In genomic region chr16:53518550-53519416, GRCh38 we compare ENCODE assay signal across 2 cellular contexts.
A peak's percentile ranks its signal among the peaks of the same experiment; 100 is the strongest.
TF ChIP-seq lines count a peak whose summit lies in the region.

No MANE protein-coding gene starts in this region.

TF ChIP-seq in liver, 16 proteins besides CTCF, POLR2A, EP300 and RAD21 (continued from another document):
- TF ChIP-seq, protein P1, sequence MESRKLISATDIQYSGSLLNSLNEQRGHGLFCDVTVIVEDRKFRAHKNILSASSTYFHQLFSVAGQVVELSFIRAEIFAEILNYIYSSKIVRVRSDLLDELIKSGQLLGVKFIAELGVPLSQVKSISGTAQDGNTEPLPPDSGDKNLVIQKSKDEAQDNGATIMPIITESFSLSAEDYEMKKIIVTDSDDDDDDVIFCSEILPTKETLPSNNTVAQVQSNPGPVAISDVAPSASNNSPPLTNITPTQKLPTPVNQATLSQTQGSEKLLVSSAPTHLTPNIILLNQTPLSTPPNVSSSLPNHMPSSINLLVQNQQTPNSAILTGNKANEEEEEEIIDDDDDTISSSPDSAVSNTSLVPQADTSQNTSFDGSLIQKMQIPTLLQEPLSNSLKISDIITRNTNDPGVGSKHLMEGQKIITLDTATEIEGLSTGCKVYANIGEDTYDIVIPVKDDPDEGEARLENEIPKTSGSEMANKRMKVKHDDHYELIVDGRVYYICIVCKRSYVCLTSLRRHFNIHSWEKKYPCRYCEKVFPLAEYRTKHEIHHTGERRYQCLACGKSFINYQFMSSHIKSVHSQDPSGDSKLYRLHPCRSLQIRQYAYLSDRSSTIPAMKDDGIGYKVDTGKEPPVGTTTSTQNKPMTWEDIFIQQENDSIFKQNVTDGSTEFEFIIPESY (IDR thresholded peaks at IDR 0.05) = no peak
- TF ChIP-seq YY1 (IDR thresholded peaks at IDR 0.05) (no peak), EGR1 (IDR thresholded peaks at IDR 0.05; ENCODE audit: low read depth in 2 of 2) (no peak), RXRA (IDR thresholded peaks at IDR 0.05) (no peak), HNF4A (conservative IDR thresholded peaks at IDR 0.05) (no peak), FOXA2 (IDR thresholded peaks at IDR 0.05) (no peak), TAF1 (conservative IDR thresholded peaks at IDR 0.05) (no peak), REST (IDR thresholded peaks at IDR 0.05) (no peak), JUND (IDR thresholded peaks at IDR 0.05) (no peak), NR2F2 (IDR thresholded peaks at IDR 0.05) (peak; percentile 76), MAX (IDR thresholded peaks at IDR 0.05) (no peak)
TF ChIP-seq in liver: peak in this region for 2.

TF ChIP-seq in HepG2, 621 proteins besides CTCF, POLR2A, EP300 and RAD21 (continued from another document):
- TF ChIP-seq, protein P2, sequence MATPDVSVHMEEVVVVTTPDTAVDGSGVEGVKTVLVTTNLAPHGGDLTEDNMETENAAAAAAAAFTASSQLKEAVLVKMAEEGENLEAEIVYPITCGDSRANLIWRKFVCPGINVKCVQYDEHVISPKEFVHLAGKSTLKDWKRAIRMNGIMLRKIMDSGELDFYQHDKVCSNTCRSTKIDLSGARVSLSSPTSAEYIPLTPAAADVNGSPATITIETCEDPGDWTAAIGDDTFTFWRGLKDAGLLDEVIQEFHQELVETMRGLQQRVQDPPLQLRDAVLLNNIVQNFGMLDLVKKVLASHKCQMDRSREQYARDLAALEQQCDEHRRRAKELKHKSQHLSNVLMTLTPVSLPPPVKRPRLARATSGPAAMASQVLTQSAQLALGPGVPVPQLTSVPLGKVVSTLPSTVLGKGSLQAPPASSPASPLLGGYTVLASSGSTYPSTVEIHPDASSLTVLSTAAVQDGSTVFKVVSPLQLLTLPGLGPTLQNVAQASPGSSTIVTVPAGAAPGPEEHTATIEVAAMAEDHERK (CRISPR knock-in tag; IDR thresholded peaks at IDR 0.05; ENCODE audit: low read depth) = no peak
- TF ChIP-seq HCFC1 (IDR thresholded peaks at IDR 0.05; ENCODE audit: low read depth, low read length) = no peak
TF ChIP-seq in HepG2: peak in this region for 0.
